In genomic region chr7:101422361-101423195, GRCh38 we compare ENCODE assay signal across 26 cellular contexts. TPM values are rescaled to one million over a fixed set of nuclear protein-coding genes. Genes with fewer than 3 reads are reported as not detected.
"Had no signal": no experiment of that assay in that cellular context is flagged by ENCODE, and none has a peak within 500 bp of the region (broad histone marks: within the 10 kb centered on the region; RNA-seq: fewer than 3 reads in every experiment).

No MANE protein-coding gene starts in this region.

- H3K4me1 Mint-ChIP-seq: activated CD4-positive, alpha-beta memory T cell treated with anti-CD3 and anti-CD28 coated beads, Interleukin-2, amount 10 ng/mL, durations not matched to agents 7 days and 5 days; activated CD4-positive, alpha-beta T cell treated with anti-CD3 and anti-CD28 coated beads for 36 hours had no signal

- H3K27ac ChIP-seq: breast epithelium, VCaP had no signal

- H3K4me3 Mint-ChIP-seq: activated CD4-positive, alpha-beta memory T cell treated with anti-CD3 and anti-CD28 coated beads, Interleukin-2, amount 10 ng/mL, durations not matched to agents 7 days and 5 days; activated CD4-positive, alpha-beta T cell treated with anti-CD3 and anti-CD28 coated beads for 36 hours; activated naive CD8-positive, alpha-beta T cell treated with anti-CD3 and anti-CD28 coated beads, Interleukin-2, amount 10 ng/mL, durations not matched to agents 7 days and 5 days; T-cell had no signal

- DNase-seq: activated CD4-positive, alpha-beta memory T cell treated with anti-CD3 and anti-CD28 coated beads, Interleukin-2, amount 10 ng/mL, durations not matched to agents 7 days and 5 days; activated CD4-positive, alpha-beta T cell treated with anti-CD3 and anti-CD28 coated beads for 36 hours; activated CD4-positive, alpha-beta T cell treated with anti-CD3 and anti-CD28 coated beads, Interleukin-2, amount 50 U/mL, for 1 hour; activated CD8-positive, alpha-beta memory T cell treated with anti-CD3 and anti-CD28 coated beads, Interleukin-2, amount 50 U/mL, for 48 hours; activated naive CD4-positive, alpha-beta T cell treated with anti-CD3 and anti-CD28 coated beads, Interleukin-2, amount 50 U/mL, for 16 hours; activated naive CD8-positive, alpha-beta T cell treated with anti-CD3 and anti-CD28 coated beads, Interleukin-2, amount 10 ng/mL, durations not matched to agents 7 days and 5 days; activated T-cell treated with anti-CD3 and anti-CD28 coated beads, Interleukin-2, amount 50 U/mL, for 1 hour; aorta; caudate nucleus; MG63; MV-4-11; NCI-H1092 treated with DMSO at 0.1 percent for 48 hours; NCI-H1417 treated with DMSO at 0.1 percent for 48 hours; NCI-H1694; NCI-H2029; NCI-H2107; NCI-H2171 treated with DMSO at 0.1 percent for 48 hours; NCI-H226; NCI-H526; NCI-H774; SIG-M5; T-cell; T-helper 2 cell had no signal

- H3K27ac Mint-ChIP-seq: activated CD4-positive, alpha-beta memory T cell treated with anti-CD3 and anti-CD28 coated beads, Interleukin-2, amount 10 ng/mL, durations not matched to agents 7 days and 5 days; activated CD4-positive, alpha-beta T cell treated with anti-CD3 and anti-CD28 coated beads for 36 hours; activated naive CD8-positive, alpha-beta T cell treated with anti-CD3 and anti-CD28 coated beads, Interleukin-2, amount 10 ng/mL, durations not matched to agents 7 days and 5 days; T-cell had no signal

- H3K36me3 Mint-ChIP-seq: activated naive CD8-positive, alpha-beta T cell treated with anti-CD3 and anti-CD28 coated beads, Interleukin-2, amount 10 ng/mL, durations not matched to agents 7 days and 5 days; T-cell had no signal

- ATAC-seq: activated CD4-positive, alpha-beta T cell treated with anti-CD3 and anti-CD28 coated beads for 36 hours; T-cell had no signal

- H3K36me3 ChIP-seq: breast epithelium, MG63 had no signal

- H3K27me3 ChIP-seq: breast epithelium had no signal

- H3K4me3 ChIP-seq: breast epithelium, MG63 had no signal

- H3K4me1 ChIP-seq: breast epithelium had no signal

- H3K9me3 ChIP-seq: breast epithelium, MG63 had no signal

- H3K9me3 Mint-ChIP-seq: activated CD4-positive, alpha-beta memory T cell treated with anti-CD3 and anti-CD28 coated beads, Interleukin-2, amount 10 ng/mL, durations not matched to agents 7 days and 5 days; activated naive CD8-positive, alpha-beta T cell treated with anti-CD3 and anti-CD28 coated beads, Interleukin-2, amount 10 ng/mL, durations not matched to agents 7 days and 5 days; T-cell had no signal

RNA-seq across cellular contexts. Expression of gene COL26A1, which starts 59.9 kb away (rescaled TPM):
- total RNA-seq: activated CD4-positive, alpha-beta memory T cell treated with anti-CD3 and anti-CD28 coated beads, Interleukin-2, amount 10 ng/mL, durations not matched to agents 7 days and 5 days; activated CD4-positive, alpha-beta T cell treated with anti-CD3 and anti-CD28 coated beads for 36 hours; activated naive CD8-positive, alpha-beta T cell treated with anti-CD3 and anti-CD28 coated beads, Interleukin-2, amount 10 ng/mL, durations not matched to agents 7 days and 5 days; aorta; breast epithelium; OCI-LY7 had no signal
- polyA plus RNA-seq: aorta had no signal
